In the genomic region with DNA sequence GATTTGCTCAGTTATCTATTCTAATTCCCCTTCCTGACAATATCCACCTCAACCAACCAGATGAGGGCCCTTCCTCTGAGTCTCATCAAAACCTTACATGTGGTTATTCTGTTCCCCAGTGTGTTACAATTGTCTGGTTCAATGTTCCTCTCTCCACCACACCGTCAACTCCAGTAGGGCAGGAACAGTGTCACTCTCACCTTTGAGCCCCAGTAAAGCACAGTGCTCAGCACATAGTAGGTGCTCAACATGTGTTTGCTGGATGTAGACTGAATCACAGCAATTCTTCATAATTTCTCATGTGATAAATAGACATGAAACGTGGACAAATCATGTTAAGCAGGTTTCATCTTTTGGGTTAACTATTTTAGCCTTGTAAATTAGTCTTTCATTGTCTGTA, we compare ENCODE assay signal across 8 cellular contexts.
"Had no signal": no experiment of that assay in that cellular context is flagged by ENCODE, and none has a peak within 500 bp of the region (broad histone marks: within the 10 kb centered on the region; RNA-seq: fewer than 3 reads in every experiment).

No MANE protein-coding gene starts in this region.

- H3K9me3 Mint-ChIP-seq: GM23338, H9 had no signal

- H3K4me2 ChIP-seq: GM23338 had no signal

- H3K27ac Mint-ChIP-seq: GM23338, H9 had no signal

- H3K4me3 ChIP-seq: GM23338 had no signal

- H3K4me3 Mint-ChIP-seq: GM23338, H9 had no signal

- DNase-seq: H9, HCEC 1CT, IMR-90, KBM-7 had no signal

- H2AFZ ChIP-seq: GM23338 had no signal

- ATAC-seq: GM23338 had no signal

- FAIRE-seq: H1, H54, HTR-8/SVneo had no signal
